In the genomic region with DNA sequence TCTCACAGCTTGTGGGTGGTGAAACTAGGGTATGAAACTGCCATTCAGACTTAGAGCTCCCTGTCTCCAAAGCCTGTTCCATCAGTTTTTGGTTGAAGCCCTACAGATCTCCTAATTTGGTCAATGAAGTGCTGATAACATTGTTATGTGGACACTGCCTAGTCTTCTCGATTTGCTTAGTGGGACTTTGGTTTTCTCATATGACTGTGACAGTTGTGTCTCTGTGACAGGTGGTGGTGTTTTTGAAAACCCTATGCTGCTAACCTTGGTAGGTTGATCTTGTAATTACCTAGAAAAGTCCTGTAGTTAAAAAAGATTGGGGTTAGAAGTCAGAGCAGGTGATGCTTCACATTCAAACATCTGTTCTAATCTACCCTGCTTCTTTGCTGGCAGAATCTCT, we compare ENCODE assay signal across 18 cellular contexts.
"Had no signal": no experiment of that assay in that cellular context is flagged by ENCODE, and none has a peak within 500 bp of the region (broad histone marks: within the 10 kb centered on the region; RNA-seq: fewer than 3 reads in every experiment).

No MANE protein-coding gene starts in this region.

- ATAC-seq: heart left ventricle; left colon; natural killer cell; stimulated activated naive B cell treated with anti-CD40 and anti-IgM and Interleukin-4, amounts not matched to agents 10 μg/mL and 1 μg/mL and 100 μg/mL, for 72 hours; stimulated activated naive CD8-positive, alpha-beta T cell treated with anti-CD3 and anti-CD28 coated beads, Interleukin-15, amount 100 ng/mL, for 72 hours had no signal

- H3K4me1 ChIP-seq: right atrium auricular region had no signal

- DNase-seq: cortex of kidney; dorsolateral prefrontal cortex; effector CD8-positive, alpha-beta T cell; foreskin melanocyte; heart left ventricle; hippocampal formation; left colon; natural killer cell; posterior cingulate gyrus; sigmoid colon; stimulated activated CD4-positive, alpha-beta T cell treated with anti-CD3 and anti-CD28 coated beads, Interleukin-2, amount 100 ng/mL, for 24 hours; stimulated activated CD4-positive, alpha-beta T cell treated with anti-CD3 and anti-CD28 coated beads, Interleukin-4, amount 100 ng/mL, for 4 hours; stimulated activated naive B cell treated with anti-CD40 and anti-IgM and Interleukin-4, amounts not matched to agents 10 μg/mL and 1 μg/mL and 100 μg/mL, for 72 hours; stimulated activated naive CD8-positive, alpha-beta T cell treated with anti-CD3 and anti-CD28 coated beads, Interleukin-15, amount 100 ng/mL, for 72 hours; transverse colon had no signal

- H3K27ac ChIP-seq: dorsolateral prefrontal cortex, sigmoid colon, skin epidermis, thoracic aorta, transverse colon had no signal

- H3K4me3 ChIP-seq: dorsolateral prefrontal cortex, heart left ventricle, right atrium auricular region, sigmoid colon, skin epidermis, thoracic aorta, transverse colon had no signal

- H3K9me3 ChIP-seq: heart left ventricle, right atrium auricular region, sigmoid colon, thoracic aorta, transverse colon had no signal

- H3K36me3 ChIP-seq: heart left ventricle, right atrium auricular region, sigmoid colon, thoracic aorta, transverse colon had no signal
